In genomic region chr1:199794105-199794863, GRCh38 we compare ENCODE assay signal across 31 cellular contexts.
A peak's percentile ranks its signal among the peaks of the same experiment; 100 is the strongest.
DNase-seq lines count a peak whose midpoint lies in the region; ATAC-seq and TF ChIP-seq lines count a peak whose summit lies in the region.
"Had no signal": no experiment of that assay in that cellular context is flagged by ENCODE, and none has a peak within 500 bp of the region (broad histone marks: within the 10 kb centered on the region; RNA-seq: fewer than 3 reads in every experiment).

No MANE protein-coding gene starts in this region.

- in situ Hi-C loops in IMR-90 (cut with MboI; ENCODE audit: low sequenced_read_pairs), result no loop called here

- no peak overlapping the region for H2BK120ac ChIP-seq in IMR-90 (ENCODE audit: low read depth, low read length)

- no peaks in the 10 kb centered on the region for H3K79me2 ChIP-seq in ACC112 (ENCODE audit: control insufficient read depth, insufficient read depth, low read length, unreplicated experiment)
- H3K79me2 ChIP-seq: parathyroid adenoma had no signal

- no peak overlapping the region for H3K18ac ChIP-seq in IMR-90 (ENCODE audit: low read depth, low read length)

- H3K4ac ChIP-seq in IMR-90 (ENCODE audit: low read depth, low read length), result no peak overlapping the region

- no peak for DNase-seq in IMR-90
- DNase-seq in adipocyte (ENCODE audit: low read depth), result peak; percentile 30
- DNase-seq in iris pigment epithelial cell (ENCODE audit: low read depth), result peak; percentile 74
- no peak for DNase-seq in T-helper 1 cell
- no peak for DNase-seq in stimulated activated effector memory CD8-positive, alpha-beta T cell treated with anti-CD3 and anti-CD28 coated beads, Interleukin-12 subunit alpha, Interleukin-12 subunit beta, amount 100 ng/mL, for 72 hours (ENCODE audit: low spot score in 2 of 2)
- DNase-seq: activated CD4-positive, alpha-beta T cell treated with anti-CD3 and anti-CD28 coated beads for 4 hours; activated CD8-positive, alpha-beta memory T cell treated with anti-CD3 and anti-CD28 coated beads for 24 hours; activated effector memory CD4-positive, alpha-beta T cell treated with Interleukin-2 at 50 U/mL for 16 hours; activated naive CD8-positive, alpha-beta T cell treated with anti-CD3 and anti-CD28 coated beads, Interleukin-2, amount 10 ng/mL, durations not matched to agents 7 days and 5 days; Caco-2; H7; head of caudate nucleus; KG1; NCI-H1048; NCI-H187; NCI-H2171; NCI-H524 treated with DMSO at 0.1 percent for 48 hours; NK-92 treated with Interleukin-12 subunit alpha and Interleukin-12 subunit beta, amount 100 ng/mL, for 24 hours; right cardiac atrium; SK-N-SH; stimulated activated CD4-positive, alpha-beta T cell treated with anti-CD3 and anti-CD28 coated beads, Interleukin-12 subunit alpha, Interleukin-12 subunit beta, amount 100 ng/mL, for 4 hours; stimulated activated CD4-positive, alpha-beta T cell treated with anti-CD3 and anti-CD28 coated beads, Interleukin-4, amount 100 ng/mL, for 1 hour had no signal

- no peak overlapping the region for H3K27ac Mint-ChIP-seq in stimulated activated effector memory CD8-positive, alpha-beta T cell treated with anti-CD3 and anti-CD28 coated beads, Interleukin-12 subunit alpha, Interleukin-12 subunit beta, amount 100 ng/mL, for 72 hours
- H3K27ac Mint-ChIP-seq: activated naive CD8-positive, alpha-beta T cell treated with anti-CD3 and anti-CD28 coated beads, Interleukin-2, amount 10 ng/mL, durations not matched to agents 7 days and 5 days; memory B cell had no signal

- TF ChIP-seq RAD21 in IMR-90 (IDR thresholded peaks at IDR 0.05; ENCODE audit: low read length), result no peak

- dilution Hi-C loops in IMR-90 (cut with HindIII; ENCODE audit: low sequenced_read_pairs, unreplicated experiment), result no loop called here

- no peak overlapping the region for H2AK5ac ChIP-seq in IMR-90 (ENCODE audit: low read depth, low read length)

- TF ChIP-seq CTCF in IMR-90 (conservative IDR thresholded peaks at IDR 0.05; ENCODE audit: low read depth, low read length), result no peak

- peak overlapping the region; percentile 48 for H3K27ac ChIP-seq in ACC112 (ENCODE audit: low read depth, low read length)
- H3K27ac ChIP-seq in IMR-90 (ENCODE audit: insufficient read depth, low read length), result no peak overlapping the region
- H3K27ac ChIP-seq: BLaER1, epithelial cell of prostate, parathyroid adenoma, VCaP had no signal

- H2AFZ ChIP-seq in ACC112 (ENCODE audit: low read length, unreplicated experiment), result no peak overlapping the region
- no peak overlapping the region for H2AFZ ChIP-seq in IMR-90 (replicated peaks; ENCODE audit: low read length, poor library complexity)
- H2AFZ ChIP-seq: parathyroid adenoma had no signal

- no peak overlapping the region for H4K91ac ChIP-seq in IMR-90 (ENCODE audit: insufficient read depth, low read depth, low read length)

- no peaks in the 10 kb centered on the region for H3K9me1 ChIP-seq in IMR-90 (ENCODE audit: insufficient read depth, low read length)

- POLR2A ChIA-PET in IMR-90 (lab: Charles Lee; ENCODE audit: unreplicated experiment), result interaction anchor here (0.6 kb wide), 1 partner anchor 161 kb away, joined by 3 read pairs; no protein-coding TSS in a partner anchor

- no peak overlapping the region for H3K56ac ChIP-seq in IMR-90 (ENCODE audit: extremely low read depth, insufficient read depth, low read length)

- no peak overlapping the region for H2BK20ac ChIP-seq in IMR-90 (ENCODE audit: low read depth, low read length)

- H3K4me1 ChIP-seq in ACC112 (ENCODE audit: control insufficient read depth, insufficient read depth, low read length, unreplicated experiment) (peaks cover 11% of the 10 kb centered on the region), IMR-90 (ENCODE audit: control insufficient read depth, insufficient read depth, low read length) (no peaks in the 10 kb centered on the region), adipocyte (ENCODE audit: control insufficient read depth, insufficient read depth, low read length) (peaks cover 10% of the 10 kb centered on the region)
- H3K4me1 ChIP-seq: BLaER1, Caco-2, parathyroid adenoma had no signal

- H3K79me1 ChIP-seq in IMR-90 (ENCODE audit: low read depth in 1 of 2, low read length in 2 of 2), result no peaks in the 10 kb centered on the region

- no peak overlapping the region for H3K4me2 ChIP-seq in IMR-90 (ENCODE audit: low read depth, low read length)
- H3K4me2 ChIP-seq: BLaER1, SK-N-SH had no signal

- no peaks in the 10 kb centered on the region for H3K9me3 Mint-ChIP-seq in stimulated activated effector memory CD8-positive, alpha-beta T cell treated with anti-CD3 and anti-CD28 coated beads, Interleukin-12 subunit alpha, Interleukin-12 subunit beta, amount 100 ng/mL, for 72 hours
- H3K9me3 Mint-ChIP-seq: neural crest cell had no signal

- H3K4me3 Mint-ChIP-seq in stimulated activated effector memory CD8-positive, alpha-beta T cell treated with anti-CD3 and anti-CD28 coated beads, Interleukin-12 subunit alpha, Interleukin-12 subunit beta, amount 100 ng/mL, for 72 hours, result no peak overlapping the region
- H3K4me3 Mint-ChIP-seq: activated naive CD8-positive, alpha-beta T cell treated with anti-CD3 and anti-CD28 coated beads, Interleukin-2, amount 10 ng/mL, durations not matched to agents 7 days and 5 days; memory B cell; neural crest cell had no signal

- H2BK5ac ChIP-seq in IMR-90 (ENCODE audit: low read depth, low read length, poor library complexity, severe bottlenecking), result no peak overlapping the region

- no peak overlapping the region for H3K23ac ChIP-seq in IMR-90 (ENCODE audit: low read depth, low read length)

- no peak overlapping the region for H3K14ac ChIP-seq in IMR-90 (replicated peaks; ENCODE audit: low read depth, low read length)

- H4K8ac ChIP-seq in IMR-90 (ENCODE audit: low read depth in 2 of 2, low read length in 2 of 2), result no peak overlapping the region

- H3K9me3 ChIP-seq in IMR-90 (ENCODE audit: control insufficient read depth, insufficient read depth, low read length) (no peaks in the 10 kb centered on the region), adipocyte (ENCODE audit: control insufficient read depth, low read length) (no peaks in the 10 kb centered on the region)
- H3K9me3 ChIP-seq: BLaER1, Caco-2, SK-N-SH had no signal

- H4K5ac ChIP-seq in IMR-90 (ENCODE audit: low read depth, low read length), result no peak overlapping the region

- BruUV-seq in IMR-90 (replicated peaks; lab: Mats Ljungman, UMichigan), result no TSS peak

- H2AK9ac ChIP-seq in IMR-90 (replicated peaks; ENCODE audit: low read depth, low read length, poor library complexity), result no peak overlapping the region

- no peak for ATAC-seq in IMR-90 (ENCODE audit: low read depth)
- ATAC-seq in stimulated activated effector memory CD8-positive, alpha-beta T cell treated with anti-CD3 and anti-CD28 coated beads, Interleukin-12 subunit alpha, Interleukin-12 subunit beta, amount 100 ng/mL, for 72 hours, result no peak
- ATAC-seq in GM21447 (IDR thresholded peaks at IDR 0.05; ENCODE audit: unreplicated experiment), result no peak
- no peak for ATAC-seq in GM21528 (IDR thresholded peaks at IDR 0.05; ENCODE audit: low FRiP score, unreplicated experiment)
- ATAC-seq: right cardiac atrium had no signal

- H3K9ac ChIP-seq in IMR-90 (ENCODE audit: low read depth, low read length), result no peak overlapping the region
- no peak overlapping the region for H3K9ac ChIP-seq in adipocyte (ENCODE audit: low read length)
- H3K9ac ChIP-seq: BLaER1, parathyroid adenoma, SK-N-SH had no signal

- no peaks in the 10 kb centered on the region for H4K20me1 ChIP-seq in IMR-90 (ENCODE audit: insufficient read depth, low read length)
- H4K20me1 ChIP-seq: BLaER1 had no signal

- H3K36me3 ChIP-seq in ACC112 (ENCODE audit: insufficient read depth, low read length) (no peaks in the 10 kb centered on the region), IMR-90 (ENCODE audit: control insufficient read depth, insufficient read depth, low read length) (no peaks in the 10 kb centered on the region), adipocyte (ENCODE audit: control insufficient read depth, insufficient read depth, low read length, severe bottlenecking) (no peaks in the 10 kb centered on the region)
- H3K36me3 ChIP-seq: BLaER1 had no signal

- intact Hi-C loops in IMR-90 (cut with micrococcal nuclease), result no loop called here

- H3K4me1 Mint-ChIP-seq in stimulated activated effector memory CD8-positive, alpha-beta T cell treated with anti-CD3 and anti-CD28 coated beads, Interleukin-12 subunit alpha, Interleukin-12 subunit beta, amount 100 ng/mL, for 72 hours, result no peaks in the 10 kb centered on the region
- H3K4me1 Mint-ChIP-seq: activated naive CD8-positive, alpha-beta T cell treated with anti-CD3 and anti-CD28 coated beads, Interleukin-2, amount 10 ng/mL, durations not matched to agents 7 days and 5 days; neural crest cell had no signal

- no peaks in the 10 kb centered on the region for H3K36me3 Mint-ChIP-seq in stimulated activated effector memory CD8-positive, alpha-beta T cell treated with anti-CD3 and anti-CD28 coated beads, Interleukin-12 subunit alpha, Interleukin-12 subunit beta, amount 100 ng/mL, for 72 hours
- H3K36me3 Mint-ChIP-seq: activated naive CD8-positive, alpha-beta T cell treated with anti-CD3 and anti-CD28 coated beads, Interleukin-2, amount 10 ng/mL, durations not matched to agents 7 days and 5 days; memory B cell had no signal

- H2BK15ac ChIP-seq in IMR-90 (ENCODE audit: low read depth, low read length), result no peak overlapping the region

- CTCF ChIA-PET in IMR-90 (lab: Yijun Ruan, JAX), result interaction anchor here (0.6 kb wide), 1 partner anchor 423 kb away, joined by 3 read pairs; no protein-coding TSS in a partner anchor

- 60% methylated on average over 1 of the region's 9 CpGs; no CpG with 5 or more reads in 1 of the 2 experiments for WGBS in IMR-90 (ENCODE audit: extremely low coverage in 2 of 2, insufficient read length in 1 of 2), 2 experiments

- no peak for TF ChIP-seq POLR2A in IMR-90 (IDR thresholded peaks at IDR 0.05; ENCODE audit: low read depth, low read length)

- no peaks in the 10 kb centered on the region for H3K27me3 ChIP-seq in ACC112 (ENCODE audit: insufficient read depth, low read length)
- no peaks in the 10 kb centered on the region for H3K27me3 ChIP-seq in IMR-90 (ENCODE audit: control insufficient read depth, insufficient read depth, low read length)
- no peaks in the 10 kb centered on the region for H3K27me3 ChIP-seq in adipocyte (replicated peaks; ENCODE audit: control insufficient read depth, insufficient read depth, low read length)
- H3K27me3 ChIP-seq: BLaER1 had no signal

- no peak overlapping the region for H3K4me3 ChIP-seq in ACC112 (ENCODE audit: low read depth, low read length)
- no peak overlapping the region for H3K4me3 ChIP-seq in IMR-90 (ENCODE audit: insufficient read depth, low read depth, low read length)
- H3K4me3 ChIP-seq in adipocyte (ENCODE audit: low read length), result no peak overlapping the region
- H3K4me3 ChIP-seq: BLaER1 had no signal

TF ChIP-seq in IMR-90, 13 proteins besides CTCF, POLR2A, EP300 and RAD21 (continues in another document):
- TF ChIP-seq CEBPB (IDR thresholded peaks at IDR 0.05; ENCODE audit: low read depth, low read length), result peak; percentile 62

Comparison
In these comparisons a context has a peak if more than half of its experiments do, and no peak if none do; other contexts are left out.
1. DNase-seq: peak in adipocyte (single experiment) and iris pigment epithelial cell (single experiment); none in IMR-90 (single experiment), T-helper 1 cell (0 of 5) and stimulated activated effector memory CD8-positive, alpha-beta T cell treated with anti-CD3 and anti-CD28 coated beads, Interleukin-12 subunit alpha, Interleukin-12 subunit beta, amount 100 ng/mL, for 72 hours (0 of 2).